ENCODE assay signal across 8 cellular contexts in genomic region chr4:163166041-163166579, GRCh38. TPM values are rescaled to one million over a fixed set of nuclear protein-coding genes. Genes with fewer than 3 reads are reported as not detected.
DNase-seq lines count a peak whose midpoint lies in the region; ATAC-seq and TF ChIP-seq lines count a peak whose summit lies in the region.

No MANE protein-coding gene starts in this region.

- H3K4me3 Mint-ChIP-seq in endodermal cell, result peak overlapping the region; percentile 84

- intact Hi-C loops in mucosa of descending colon (cut with DNase I, micrococcal nuclease), result no loop called here

- no peaks in the 10 kb centered on the region for H3K27me3 ChIP-seq in endodermal cell (ENCODE audit: control insufficient read depth, insufficient read depth, low read length, poor library complexity, severe bottlenecking)

- H3K27ac ChIP-seq in endodermal cell (ENCODE audit: low read depth, low read length), result peak overlapping the region; percentile 82

- peak; percentile 53 for ATAC-seq in HG02678 (IDR thresholded peaks at IDR 0.05; ENCODE audit: unreplicated experiment)
- ATAC-seq in mucosa of descending colon, result peak; percentile 80

- WGBS in endodermal cell (ENCODE audit: insufficient coverage in 1 of 2, insufficient read length in 1 of 2), 2 experiments, result 0% methylated on average over 8 to 41 of the region's 41 CpGs

- no peaks in the 10 kb centered on the region for H3K27me3 Mint-ChIP-seq in endodermal cell (ENCODE audit: insufficient read depth)

- no peaks in the 10 kb centered on the region for H3K9me3 Mint-ChIP-seq in endodermal cell

- H3K4me1 Mint-ChIP-seq in endodermal cell, result peaks cover 22% of the 10 kb centered on the region

- peaks cover 24% of the 10 kb centered on the region for H3K36me3 Mint-ChIP-seq in endodermal cell (ENCODE audit: low read depth)

- H3K9ac ChIP-seq in endodermal cell (ENCODE audit: extremely low read depth, low read length, poor library complexity, severe bottlenecking), result peak overlapping the region; percentile 84

- H3K36me3 ChIP-seq in endodermal cell (ENCODE audit: control insufficient read depth, insufficient read depth, low read length) (peaks cover 30% of the 10 kb centered on the region), mucosa of descending colon (ENCODE audit: low read depth) (no peaks in the 10 kb centered on the region)

- peak overlapping the region; percentile 98 for H3K27ac Mint-ChIP-seq in endodermal cell

- H3K4me3 ChIP-seq in endodermal cell (ENCODE audit: low read length) (peak overlapping the region; percentile 98), mucosa of descending colon (peak overlapping the region; percentile 69)

- no peaks in the 10 kb centered on the region for H3K4me1 ChIP-seq in endodermal cell (ENCODE audit: control insufficient read depth, insufficient read depth, low read length)
- peaks cover 16% of the 10 kb centered on the region for H3K4me1 ChIP-seq in mucosa of descending colon (ENCODE audit: low read depth)

- DNase-seq in NCI-H1417 (lab: John Stamatoyannopoulos, UW) (peak in 2 of 3 experiments; percentile 78 to 82), NCI-H1417 treated with DMSO at 0.1 percent for 48 hours (lab: John Stamatoyannopoulos, UW) (no peak), NCI-H510A (lab: John Stamatoyannopoulos, UW) (peak; percentile 6), endodermal cell (peak; percentile 85), mucosa of descending colon (peak; percentile 46 to 75 (median 74))
- DNase-seq in activated CD8-positive, alpha-beta memory T cell treated with anti-CD3 and anti-CD28 coated beads for 4 hours (ENCODE audit: low read depth in 2 of 2), result peak; percentile 14 to 39
- peak; percentile 18 to 21 for DNase-seq in stimulated activated CD8-positive, alpha-beta memory T cell treated with anti-CD3 and anti-CD28 coated beads, Interleukin-4, amount 100 ng/mL, for 1 hour (ENCODE audit: low read depth in 2 of 2, low spot score in 1 of 2)

- H3K9me3 ChIP-seq in endodermal cell (ENCODE audit: control insufficient read depth, low read length), result no peaks in the 10 kb centered on the region
- H3K9me3 ChIP-seq in mucosa of descending colon, result no peaks in the 10 kb centered on the region

- TF ChIP-seq CTCF in endodermal cell (conservative IDR thresholded peaks at IDR 0.05) (no peak), mucosa of descending colon (IDR thresholded peaks at IDR 0.05) (no peak)

RNA-seq across cellular contexts. Expression of gene NAF1, which starts 0.6 kb away (rescaled TPM):
- total RNA-seq in endodermal cell, result 10 to 100 TPM; 31.0 to 37.6 TPM
- 27.3 TPM for polyA plus RNA-seq in endodermal cell (2013, experiment 1 of 2)
- polyA plus RNA-seq in endodermal cell (2013, experiment 2 of 2), result 24.6 TPM
- total RNA-seq in mucosa of descending colon, result 10 to 100 TPM; 17.0 to 26.5 (median 18.0) TPM
